In the genomic region with DNA sequence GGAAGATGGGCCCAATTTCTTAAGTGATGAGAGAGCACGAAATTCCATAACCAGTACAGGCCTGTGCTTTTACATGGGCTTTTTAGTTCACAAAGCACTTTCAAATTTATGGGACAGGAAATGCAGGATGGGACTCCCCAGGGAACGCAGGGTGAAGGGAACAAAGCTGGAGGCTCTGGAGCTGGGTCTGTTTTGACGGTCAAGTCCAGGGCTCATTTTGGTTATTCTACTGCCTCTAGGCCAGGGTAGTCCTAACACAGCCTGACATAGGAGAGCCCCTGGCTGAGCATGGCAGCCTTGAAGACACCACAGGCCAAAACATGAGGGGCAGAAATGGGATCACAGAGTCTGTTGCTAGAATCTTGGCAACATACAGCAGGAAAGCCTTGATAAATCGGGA, we compare ENCODE assay signal across 19 cellular contexts. TPM values are rescaled to one million over a fixed set of nuclear protein-coding genes. Genes with fewer than 3 reads are reported as not detected.
DNase-seq lines count a peak whose midpoint lies in the region; ATAC-seq, FAIRE-seq and TF ChIP-seq lines count a peak whose summit lies in the region.
"Had no signal": no experiment of that assay in that cellular context is flagged by ENCODE, and none has a peak within 500 bp of the region (broad histone marks: within the 10 kb centered on the region; RNA-seq: fewer than 3 reads in every experiment).

No MANE protein-coding gene starts in this region.

- intact Hi-C loops in CD14-positive monocyte (cut with micrococcal nuclease): no loop called here

- TF ChIP-seq CTCF in CD14-positive monocyte (IDR thresholded peaks at IDR 0.05) (no peak), glutamatergic neuron (IDR thresholded peaks at IDR 0.05; ENCODE audit: partially characterized antibody, unreplicated experiment) (no peak), GM10248 (IDR thresholded peaks at IDR 0.05; ENCODE audit: control extremely low read depth, extremely low read depth, low read depth, missing control alignments) (no peak)

- H3K4me3 ChIP-seq in CD8-positive, alpha-beta memory T cell (ENCODE audit: low read length): no peak overlapping the region

- CTCF ChIA-PET in CD8-positive, alpha-beta memory T cell (lab: Charles Lee): no interaction called here
- CTCF ChIA-PET in GM10248 (lab: Yijun Ruan, JAX): no interaction called here

- H3K36me3 Mint-ChIP-seq in CD14-positive monocyte (peaks cover 31 to 35% of the 10 kb centered on the region in 2 donors), glutamatergic neuron (ENCODE audit: unreplicated experiment) (no peaks in the 10 kb centered on the region)
- peaks cover 38% of the 10 kb centered on the region for H3K36me3 Mint-ChIP-seq in stimulated activated memory B cell treated with anti-CD40 and anti-IgM and Interleukin-4, amounts not matched to agents 10 μg/mL and 1 μg/mL and 100 μg/mL, for 72 hours
- peaks cover 12 to 36% (median 25%) of the 10 kb centered on the region in 3 donors for H3K36me3 Mint-ChIP-seq in CD8-positive, alpha-beta memory T cell

- H3K4me1 ChIP-seq in CD8-positive, alpha-beta memory T cell (ENCODE audit: insufficient read depth, low read length): no peaks in the 10 kb centered on the region
- H3K4me1 ChIP-seq: BE2C had no signal

- peak overlapping the region in 4 of 7 donors; percentile 1 to 76 (median 66) for H3K27ac Mint-ChIP-seq in CD14-positive monocyte
- no peak overlapping the region for H3K27ac Mint-ChIP-seq in glutamatergic neuron (ENCODE audit: unreplicated experiment)
- H3K27ac Mint-ChIP-seq in stimulated activated memory B cell treated with anti-CD40 and anti-IgM and Interleukin-4, amounts not matched to agents 10 μg/mL and 1 μg/mL and 100 μg/mL, for 72 hours: peak overlapping the region; percentile 24
- H3K27ac Mint-ChIP-seq in CD8-positive, alpha-beta memory T cell: no peak overlapping the region

- no peaks in the 10 kb centered on the region for H3K27me3 ChIP-seq in CD8-positive, alpha-beta memory T cell (ENCODE audit: insufficient read depth, low read length, poor library complexity, severe bottlenecking)

- TF ChIP-seq POLR2A in GM12892 (IDR thresholded peaks at IDR 0.05; ENCODE audit: low read depth, low read length): no peak

- FAIRE-seq in GM12892 (lab: Jason Lieb, UNC): peak; percentile 44
- FAIRE-seq: A204.1, G401.6 had no signal

- no peaks in the 10 kb centered on the region for H3K27me3 Mint-ChIP-seq in CD14-positive monocyte (ENCODE audit: low read depth in 3 of 3)
- H3K27me3 Mint-ChIP-seq in glutamatergic neuron (ENCODE audit: unreplicated experiment): peaks cover 2% of the 10 kb centered on the region
- no peaks in the 10 kb centered on the region for H3K27me3 Mint-ChIP-seq in stimulated activated memory B cell treated with anti-CD40 and anti-IgM and Interleukin-4, amounts not matched to agents 10 μg/mL and 1 μg/mL and 100 μg/mL, for 72 hours
- no peaks in the 10 kb centered on the region for H3K27me3 Mint-ChIP-seq in CD8-positive, alpha-beta memory T cell

- H3K4me3 Mint-ChIP-seq in CD14-positive monocyte (no peak overlapping the region), glutamatergic neuron (ENCODE audit: unreplicated experiment) (no peak overlapping the region)
- H3K4me3 Mint-ChIP-seq in stimulated activated memory B cell treated with anti-CD40 and anti-IgM and Interleukin-4, amounts not matched to agents 10 μg/mL and 1 μg/mL and 100 μg/mL, for 72 hours: no peak overlapping the region
- H3K4me3 Mint-ChIP-seq in CD8-positive, alpha-beta memory T cell: no peak overlapping the region

- no peak for DNase-seq in CD14-positive monocyte (ENCODE audit: low spot score)
- DNase-seq in GM12892 (ENCODE audit: insufficient read length): no peak
- peak; percentile 19 for DNase-seq in glutamatergic neuron
- DNase-seq in CD8-positive, alpha-beta memory T cell: no peak
- no peak for DNase-seq in GM10248 (ENCODE audit: extremely low spot score)
- DNase-seq in HUDEP-2 (lab: John Stamatoyannopoulos, UW; ENCODE audit: unreplicated experiment in 76 of 76): no peak
- DNase-seq: BE2C, Calu3, DMS79, EL, IMR-90, KBM-7 had no signal

- no peak overlapping the region for H3K27ac ChIP-seq in CD8-positive, alpha-beta memory T cell (ENCODE audit: low read depth, low read length)
- H3K27ac ChIP-seq: C4-2B had no signal

- H3K9me3 ChIP-seq in CD8-positive, alpha-beta memory T cell (ENCODE audit: low read length): no peaks in the 10 kb centered on the region
- H3K9me3 ChIP-seq: BE2C had no signal

- POLR2A ChIA-PET in CD8-positive, alpha-beta memory T cell (lab: Charles Lee): no interaction called here
- POLR2A ChIA-PET in GM10248 (lab: Yijun Ruan, JAX): no interaction called here

- H3K36me3 ChIP-seq in CD8-positive, alpha-beta memory T cell (ENCODE audit: insufficient read depth, low read length): peaks cover 12% of the 10 kb centered on the region
- H3K36me3 ChIP-seq: BE2C had no signal

- no peak for ATAC-seq in stimulated activated memory B cell treated with anti-CD40 and anti-IgM and Interleukin-4, amounts not matched to agents 10 μg/mL and 1 μg/mL and 100 μg/mL, for 72 hours
- ATAC-seq: HCT116 had no signal

- peaks cover 0 to 3% (median 0%) of the 10 kb centered on the region in 7 donors for H3K9me3 Mint-ChIP-seq in CD14-positive monocyte
- H3K9me3 Mint-ChIP-seq in glutamatergic neuron (ENCODE audit: unreplicated experiment): peaks cover 5% of the 10 kb centered on the region
- H3K9me3 Mint-ChIP-seq in stimulated activated memory B cell treated with anti-CD40 and anti-IgM and Interleukin-4, amounts not matched to agents 10 μg/mL and 1 μg/mL and 100 μg/mL, for 72 hours: no peaks in the 10 kb centered on the region
- H3K9me3 Mint-ChIP-seq in CD8-positive, alpha-beta memory T cell: no peaks in the 10 kb centered on the region

- H3K4me1 Mint-ChIP-seq in CD14-positive monocyte (no peaks in the 10 kb centered on the region), glutamatergic neuron (ENCODE audit: low read depth, unreplicated experiment) (peaks cover 13% of the 10 kb centered on the region)
- peaks cover 12% of the 10 kb centered on the region for H3K4me1 Mint-ChIP-seq in stimulated activated memory B cell treated with anti-CD40 and anti-IgM and Interleukin-4, amounts not matched to agents 10 μg/mL and 1 μg/mL and 100 μg/mL, for 72 hours
- H3K4me1 Mint-ChIP-seq in CD8-positive, alpha-beta memory T cell: peaks cover 0 to 2% (median 0%) of the 10 kb centered on the region in 3 donors

RNA-seq across cellular contexts. Expression of a gene that starts 33.5 kb away (rescaled TPM):
- 100 to 1,000 TPM; 475 to 483 TPM for polyA plus RNA-seq in CD14-positive monocyte
- 210 TPM for polyA plus RNA-seq in GM12892 (2012; ENCODE audit: missing spikeins)
- total RNA-seq in glutamatergic neuron (ENCODE audit: unreplicated experiment): not detected
- total RNA-seq in CD8-positive, alpha-beta memory T cell: 100 to 1,000 TPM; 184 to 197 TPM
- polyA plus RNA-seq in CD8-positive, alpha-beta memory T cell: 493 TPM

RNA-seq across cellular contexts. Expression of a gene that starts 34.0 kb away (rescaled TPM):
- polyA plus RNA-seq in CD14-positive monocyte: not detected
- polyA plus RNA-seq in GM12892 (2012; ENCODE audit: missing spikeins): 0.17 TPM
- total RNA-seq in glutamatergic neuron (ENCODE audit: unreplicated experiment): not detected
- not detected for total RNA-seq in CD8-positive, alpha-beta memory T cell
- not detected for polyA plus RNA-seq in CD8-positive, alpha-beta memory T cell
- total RNA-seq: Calu3, H4, IMR-90 had no signal
- polyA plus RNA-seq: AG04450, IMR-90 had no signal

RNA-seq across cellular contexts. Expression of a gene that starts 59.5 kb away (rescaled TPM):
- polyA plus RNA-seq in CD14-positive monocyte: not detected
- polyA plus RNA-seq in GM12892 (2012; ENCODE audit: missing spikeins): not detected
- not detected for total RNA-seq in glutamatergic neuron (ENCODE audit: unreplicated experiment)
- total RNA-seq in CD8-positive, alpha-beta memory T cell: not detected
- polyA plus RNA-seq in CD8-positive, alpha-beta memory T cell: not detected
- total RNA-seq: Calu3, H4, IMR-90 had no signal
- polyA plus RNA-seq: AG04450, IMR-90 had no signal

Comparison
In these comparisons a context has a peak if more than half of its experiments do, and no peak if none do; other contexts are left out.
1. H3K27ac Mint-ChIP-seq: peak in CD14-positive monocyte (4 of 7) and stimulated activated memory B cell treated with anti-CD40 and anti-IgM and Interleukin-4, amounts not matched to agents 10 μg/mL and 1 μg/mL and 100 μg/mL, for 72 hours (single experiment); none in glutamatergic neuron (single experiment) and CD8-positive, alpha-beta memory T cell (0 of 8).
2. RNA of a gene that starts 33.5 kb away (total RNA-seq): 184 to 197 TPM in CD8-positive, alpha-beta memory T cell; not detected in glutamatergic neuron (single experiment); every median in the first group is over 100 times any median in the second.